ENCODE assay signal across 7 cellular contexts in the genomic region with DNA sequence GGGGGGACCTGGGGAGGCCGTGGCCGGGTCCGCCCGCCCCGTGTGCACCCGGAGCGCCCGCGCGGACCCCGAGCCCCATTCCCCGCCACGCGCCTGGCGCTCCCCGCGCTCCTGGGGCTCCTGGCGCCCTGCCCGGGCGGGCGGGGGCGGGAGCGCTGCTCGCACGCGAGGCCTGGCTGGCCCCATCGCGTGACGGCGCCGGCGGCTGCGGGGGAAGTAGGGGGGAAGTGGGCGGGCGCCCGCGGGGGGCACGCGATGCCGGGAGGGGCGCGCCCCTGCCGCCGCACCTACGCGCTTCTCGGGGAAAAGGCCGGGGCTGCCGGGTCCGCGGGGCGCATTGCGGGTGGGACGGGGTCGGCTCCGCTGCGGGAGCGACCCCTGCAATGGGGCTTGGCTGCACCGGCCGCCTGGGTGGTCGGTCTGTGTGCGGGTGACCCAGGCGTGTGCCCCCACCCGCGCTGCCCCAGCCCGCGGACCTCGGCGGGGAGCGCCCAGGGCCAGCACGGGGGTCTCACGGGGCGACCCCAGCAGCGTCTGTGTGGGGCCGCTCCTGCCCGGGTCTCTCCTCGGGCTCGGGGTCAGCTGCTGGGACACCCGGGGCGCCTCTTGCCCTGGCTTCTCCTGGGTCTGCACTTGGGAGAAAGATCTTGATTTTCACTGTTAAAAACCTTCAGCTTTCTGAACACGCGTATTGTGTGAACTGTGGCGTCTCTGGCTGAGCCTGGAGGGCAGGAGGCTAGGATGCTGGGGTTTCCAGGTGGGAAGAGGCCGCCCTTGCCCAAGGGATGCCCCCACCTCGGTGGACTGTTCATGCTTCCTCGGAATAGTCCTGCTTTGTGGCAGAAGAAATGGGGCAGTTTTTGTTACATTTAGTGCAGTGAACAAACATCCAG.
A peak's percentile ranks its signal among the peaks of the same experiment; 100 is the strongest.
DNase-seq lines count a peak whose midpoint lies in the region; ATAC-seq lines count a peak whose summit lies in the region.

No MANE protein-coding gene starts in this region.

- ATAC-seq in GM18502 (IDR thresholded peaks at IDR 0.05; ENCODE audit: poor library complexity, unreplicated experiment) (peak; percentile 42), HG03520 (IDR thresholded peaks at IDR 0.05; ENCODE audit: unreplicated experiment) (peak; percentile 34)

- DNase-seq in SKM-1 treated with dmso at 0.1 percent for 144 hours (lab: John Stamatoyannopoulos, UW; ENCODE audit: unreplicated experiment): peak; percentile 67
- peak; percentile 41 for DNase-seq in amniotic epithelial cell (ENCODE audit: low read depth)
- DNase-seq in iPS-NIHi11 (ENCODE audit: low spot score): peak; percentile 85
- peak; percentile 81 for DNase-seq in stimulated activated CD4-positive, alpha-beta T cell treated with anti-CD3 and anti-CD28 coated beads, Interleukin-4, amount 100 ng/mL, for 24 hours
- no peak for DNase-seq in pons (ENCODE audit: low spot score)
